21 cellular contexts compared by ENCODE assay signal in the genomic region with DNA sequence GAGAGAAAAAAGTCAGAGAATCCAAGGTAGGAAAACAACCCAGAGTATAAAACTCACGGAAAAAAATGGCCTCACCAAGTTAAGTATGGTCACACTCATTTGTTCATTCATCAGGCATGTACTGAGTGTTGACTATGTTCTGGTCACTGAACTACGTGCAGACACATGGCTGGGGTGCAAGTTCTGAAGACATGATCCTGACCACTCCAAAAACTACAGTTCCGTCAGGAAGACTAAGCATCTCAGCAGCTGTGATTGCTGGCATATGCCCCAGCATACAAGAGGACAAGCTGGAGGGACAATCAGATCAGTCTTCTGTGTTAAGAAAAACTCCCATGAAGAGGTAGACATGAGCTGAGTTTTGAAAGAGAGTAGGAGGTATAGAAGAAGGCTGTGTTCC.
DNase-seq lines count a peak whose midpoint lies in the region; ATAC-seq and TF ChIP-seq lines count a peak whose summit lies in the region.
"Had no signal": no experiment of that assay in that cellular context is flagged by ENCODE, and none has a peak within 500 bp of the region (broad histone marks: within the 10 kb centered on the region; RNA-seq: fewer than 3 reads in every experiment).

No MANE protein-coding gene starts in this region.

- H3K27me3 ChIP-seq in psoas muscle (ENCODE audit: insufficient read depth in 3 of 3, low read length in 2 of 3) (no peaks in the 10 kb centered on the region), mammary epithelial cell (ENCODE audit: insufficient read depth, low read length) (no peaks in the 10 kb centered on the region)
- H3K27me3 ChIP-seq: BE2C, MG63, Peyer's patch had no signal

- H3K9me3 ChIP-seq in psoas muscle: no peaks in the 10 kb centered on the region
- H3K9me3 ChIP-seq in mammary epithelial cell (replicated peaks; ENCODE audit: insufficient read depth, low read length): no peaks in the 10 kb centered on the region
- H3K9me3 ChIP-seq: A549, BE2C, MG63, Peyer's patch had no signal

- H3K4me1 ChIP-seq in psoas muscle (peaks cover 13% of the 10 kb centered on the region), mammary epithelial cell (ENCODE audit: insufficient read depth, low read length) (no peaks in the 10 kb centered on the region)
- H3K4me1 ChIP-seq: A549, Peyer's patch had no signal

- no peak overlapping the region for H3K4me3 ChIP-seq in psoas muscle
- H3K4me3 ChIP-seq in mammary epithelial cell (replicated peaks in 1 of 3; ENCODE audit: insufficient read depth in 1 of 3, low read depth in 2 of 3, low read length in 3 of 3): no peak overlapping the region
- H3K4me3 ChIP-seq: A549, MG63, Peyer's patch had no signal

- no peak for TF ChIP-seq CTCF in psoas muscle (IDR thresholded peaks at IDR 0.05)
- TF ChIP-seq CTCF in mammary epithelial cell (conservative IDR thresholded peaks at IDR 0.05 in 1 of 2, IDR thresholded peaks at IDR 0.05 in 1 of 2; ENCODE audit: extremely low read depth in 1 of 2, insufficient read depth in 1 of 2, low read depth in 1 of 2, low read length in 2 of 2): no peak

- H3K79me2 ChIP-seq in mammary epithelial cell (ENCODE audit: insufficient read depth, low read length): no peaks in the 10 kb centered on the region

- no TSS peak for BruUV-seq in mammary epithelial cell (replicated peaks; lab: Mats Ljungman, UMichigan)

- H3K27ac ChIP-seq in psoas muscle (no peak overlapping the region), mammary epithelial cell (ENCODE audit: insufficient read depth, low read depth, low read length) (no peak overlapping the region)
- H3K27ac ChIP-seq: A549, Peyer's patch had no signal

- peak; percentile 43 for DNase-seq in G401 (ENCODE audit: low spot score)
- peak; percentile 9 for DNase-seq in NCI-H446 treated with DMSO at 0.1 percent for 48 hours (lab: John Stamatoyannopoulos, UW)
- DNase-seq in left cardiac atrium: peak; percentile 26
- peak in 1 of 2 donors; percentile 10 for DNase-seq in psoas muscle
- DNase-seq in T-helper 1 cell: no peak
- DNase-seq in middle frontal gyrus (ENCODE audit: extremely low spot score, low spot score): no peak
- DNase-seq in mammary epithelial cell: no peak
- DNase-seq: BE2C; Calu3; CD8-positive, alpha-beta memory T cell; DMS153; GOT3; MG63; NCI-H1048; NCI-H1436 treated with DMSO at 0.1 percent for 48 hours; NCI-H1930; NCI-H510A treated with DMSO at 0.1 percent for 48 hours; NCI-H748 treated with DMSO at 0.1 percent for 48 hours; Peyer's patch had no signal

- dilution Hi-C loops in mammary epithelial cell (cut with HindIII; ENCODE audit: low sequenced_read_pairs): no loop called here

- H2AFZ ChIP-seq in mammary epithelial cell (ENCODE audit: low read depth, low read length): no peak overlapping the region

- 27 to 40% (median 30%) methylated on average over 3 of the region's 3 CpGs for WGBS in psoas muscle, 3 donors
- 100% methylated on average over 2 of the region's 3 CpGs for WGBS in mammary epithelial cell (ENCODE audit: low coverage, missing lambda C conversion rate)

- no peak overlapping the region for H3K9ac ChIP-seq in mammary epithelial cell (ENCODE audit: insufficient read depth, low read length)

- CTCF ChIA-PET in mammary epithelial cell (lab: Charles Lee; ENCODE audit: low non-redundant PET): no interaction called here

- in situ Hi-C loops in G401 (cut with HindIII; ENCODE audit: low sequenced_read_pairs) (no loop called here), mammary epithelial cell (cut with MboI; ENCODE audit: low sequenced_read_pairs in 2 of 2) (no loop called here)

- H3K4me2 ChIP-seq in mammary epithelial cell (ENCODE audit: insufficient read depth, low read depth, low read length): no peak overlapping the region
- H3K4me2 ChIP-seq: A549 had no signal

- H4K20me1 ChIP-seq in mammary epithelial cell (ENCODE audit: insufficient read depth, low read length): no peaks in the 10 kb centered on the region

- ATAC-seq in left cardiac atrium: peak in 1 of 2 donors; percentile 70
- ATAC-seq in psoas muscle: peak; percentile 23 to 53 (median 36)
- ATAC-seq in HG02938 (IDR thresholded peaks at IDR 0.05; ENCODE audit: unreplicated experiment): no peak
- ATAC-seq: A549 had no signal

- no peaks in the 10 kb centered on the region for H3K36me3 ChIP-seq in psoas muscle (ENCODE audit: insufficient read depth in 1 of 2, low read depth in 1 of 2)
- no peaks in the 10 kb centered on the region for H3K36me3 ChIP-seq in mammary epithelial cell (ENCODE audit: insufficient read depth, low read length)
- H3K36me3 ChIP-seq: BE2C, MG63, Peyer's patch had no signal

- intact Hi-C loops in left cardiac atrium (cut with DNase I): loop anchor here in 1 of 2 donors (10.0 kb wide), 1 partner anchor 70 kb away; a partner anchor contains a TSS
- intact Hi-C loops in psoas muscle (cut with DNase I): loop anchor here in 1 of 2 donors (10.0 kb wide), 1 partner anchor 280 kb away; no protein-coding TSS in a partner anchor
- intact Hi-C loops in mammary epithelial cell (cut with micrococcal nuclease): no loop called here

Comparison
In these comparisons a context has a peak if more than half of its experiments do, and no peak if none do; other contexts are left out.
1. DNase-seq: peak in G401 (single experiment), NCI-H446 treated with DMSO at 0.1 percent for 48 hours (single experiment) and left cardiac atrium (single experiment); none in T-helper 1 cell (0 of 5), middle frontal gyrus (single experiment) and mammary epithelial cell (single experiment).